In genomic region chr11:8373519-8374432, GRCh38 we compare ENCODE assay signal across 16 cellular contexts.
DNase-seq lines count a peak whose midpoint lies in the region; ATAC-seq and TF ChIP-seq lines count a peak whose summit lies in the region.
"Had no signal": no experiment of that assay in that cellular context is flagged by ENCODE, and none has a peak within 500 bp of the region (broad histone marks: within the 10 kb centered on the region; RNA-seq: fewer than 3 reads in every experiment).

No MANE protein-coding gene starts in this region.

- H3K9me3 ChIP-seq in osteoblast (ENCODE audit: low read depth, low read length) (no peaks in the 10 kb centered on the region), upper lobe of right lung (no peaks in the 10 kb centered on the region), body of pancreas (no peaks in the 10 kb centered on the region)

- H3K36me3 ChIP-seq in osteoblast (ENCODE audit: insufficient read depth, low read length): no peaks in the 10 kb centered on the region
- no peaks in the 10 kb centered on the region for H3K36me3 ChIP-seq in upper lobe of right lung
- H3K36me3 ChIP-seq in body of pancreas (replicated peaks in 1 of 2; ENCODE audit: insufficient read depth in 1 of 2, low read depth in 2 of 2): no peaks in the 10 kb centered on the region

- no peaks in the 10 kb centered on the region for H4K20me1 ChIP-seq in osteoblast (ENCODE audit: insufficient read depth, low read length)

- no peak overlapping the region for H3K4me2 ChIP-seq in osteoblast (ENCODE audit: insufficient read depth, low read length)

- no peak overlapping the region for H2AFZ ChIP-seq in osteoblast (ENCODE audit: low read length)

- H3K4me1 ChIP-seq in osteoblast (ENCODE audit: insufficient read depth, low read length) (no peaks in the 10 kb centered on the region), upper lobe of right lung (no peaks in the 10 kb centered on the region), body of pancreas (no peaks in the 10 kb centered on the region)

- no peaks in the 10 kb centered on the region for H3K79me2 ChIP-seq in osteoblast (ENCODE audit: insufficient read depth, low read length)

- intact Hi-C loops in upper lobe of right lung (cut with DNase I): no loop called here
- intact Hi-C loops in body of pancreas (cut with DNase I): no loop called here

- no peak overlapping the region for H3K27ac ChIP-seq in osteoblast (ENCODE audit: low read depth, low read length)
- no peak overlapping the region for H3K27ac ChIP-seq in upper lobe of right lung
- no peak overlapping the region for H3K27ac ChIP-seq in body of pancreas
- H3K27ac ChIP-seq: 22Rv1, HL-60 had no signal

- DNase-seq in NCI-H82 (lab: John Stamatoyannopoulos, UW): peak; percentile 12
- DNase-seq in NCI-H82 treated with DMSO at 0.1 percent for 48 hours (lab: John Stamatoyannopoulos, UW; ENCODE audit: unreplicated experiment): no peak
- DNase-seq in islet precursor cell: peak; percentile 24
- DNase-seq in osteoblast (ENCODE audit: insufficient read length, low spot score, missing footprints): peak; percentile 42
- DNase-seq in upper lobe of right lung: peak; percentile 51
- DNase-seq in body of pancreas: no peak
- DNase-seq in NAMALWA (ENCODE audit: low spot score): no peak
- DNase-seq in activated CD8-positive, alpha-beta memory T cell treated with anti-CD3 and anti-CD28 coated beads, Interleukin-2, amount 50 U/mL, for 48 hours: no peak
- DNase-seq: CD8-positive, alpha-beta T cell; COR-L47; DND-41; GDM1; HCEC 1CT; HFFc6 had no signal

- 76 to 91% methylated on average over 6 to 10 of the region's 10 CpGs for WGBS in body of pancreas, 2 donors

- TF ChIP-seq CTCF in osteoblast (IDR thresholded peaks at IDR 0.05; ENCODE audit: extremely low read depth, low read depth, low read length) (no peak), upper lobe of right lung (IDR thresholded peaks at IDR 0.05) (no peak), body of pancreas (IDR thresholded peaks at IDR 0.05) (no peak)

- H3K27me3 ChIP-seq in osteoblast (ENCODE audit: insufficient read depth, low read length) (no peaks in the 10 kb centered on the region), upper lobe of right lung (no peaks in the 10 kb centered on the region), body of pancreas (no peaks in the 10 kb centered on the region)

- ATAC-seq in upper lobe of right lung: no peak
- ATAC-seq in body of pancreas: no peak
- ATAC-seq: CD8-positive, alpha-beta T cell had no signal

- H3K4me3 ChIP-seq in osteoblast (ENCODE audit: insufficient read depth, low read length) (no peak overlapping the region), upper lobe of right lung (no peak overlapping the region), body of pancreas (no peak overlapping the region)

- TF ChIP-seq POLR2A in body of pancreas (IDR thresholded peaks at IDR 0.05): no peak

Comparison
In these comparisons a context has a peak if more than half of its experiments do, and no peak if none do; other contexts are left out.
1. DNase-seq: peak in NCI-H82 (single experiment), islet precursor cell (single experiment), osteoblast (single experiment) and upper lobe of right lung (single experiment); none in NCI-H82 treated with DMSO at 0.1 percent for 48 hours (single experiment), body of pancreas (0 of 4), NAMALWA (single experiment) and activated CD8-positive, alpha-beta memory T cell treated with anti-CD3 and anti-CD28 coated beads, Interleukin-2, amount 50 U/mL, for 48 hours (single experiment).